1 cellular context compared by ENCODE assay signal in genomic region chr17:1709971-1710806, GRCh38.
TF ChIP-seq lines count a peak whose summit lies in the region.

TLCD2 (minus strand) TSS chr17:1710377; CDS start chr17:1710242, 135 bp downstream.

TF ChIP-seq in HepG2, 621 proteins besides CTCF, POLR2A, EP300 and RAD21 (continued from another document and continues in another):
- TF ChIP-seq ZEB1 (IDR thresholded peaks at IDR 0.05; ENCODE audit: insufficient replicate concordance, low read depth) (peak; percentile 60), CCDC6 (CRISPR knock-in tag; IDR thresholded peaks at IDR 0.05) (no peak), MAZ (IDR thresholded peaks at IDR 0.05; ENCODE audit: borderline replicate concordance, low read depth, low read length) (no peak), MAZ (CRISPR knock-in tag; IDR thresholded peaks at IDR 0.05; ENCODE audit: low read depth) (0 out of 2 replicates have a peak, but pooled peaks have one; percentile 6), ZNF501 (CRISPR knock-in tag; IDR thresholded peaks at IDR 0.05) (peak; percentile 69), SNAPC2 (CRISPR knock-in tag; IDR thresholded peaks at IDR 0.05) (no peak), NR2C2 (CRISPR knock-in tag; IDR thresholded peaks at IDR 0.05; ENCODE audit: borderline replicate concordance) (peak; percentile 82), RBM39 (IDR thresholded peaks at IDR 0.05; ENCODE audit: low read depth, low read length, poor library complexity, severe bottlenecking) (no peak), HNRNPL (IDR thresholded peaks at IDR 0.05; ENCODE audit: low read depth, low read length) (no peak), GFI1 (CRISPR knock-in tag; IDR thresholded peaks at IDR 0.05; ENCODE audit: borderline replicate concordance) (peak; percentile 61; the same call in 1 of the 2 replicates), ZNF136 (CRISPR knock-in tag; IDR thresholded peaks at IDR 0.05; ENCODE audit: low read depth) (no peak), SP2 (CRISPR knock-in tag; IDR thresholded peaks at IDR 0.05) (peak; percentile 46; the same call in 1 of the 2 replicates), ZNF143 (CRISPR knock-in tag; IDR thresholded peaks at IDR 0.05) (no peak), BORCS8-MEF2B (CRISPR knock-in tag; IDR thresholded peaks at IDR 0.05) (0 out of 2 replicates have a peak, but pooled peaks have one; percentile 28), SKI (IDR thresholded peaks at IDR 0.05; ENCODE audit: partially characterized antibody) (no peak), PITX1 (CRISPR knock-in tag; IDR thresholded peaks at IDR 0.05) (no peak), MAX (IDR thresholded peaks at IDR 0.05) (peak; percentile 47; the same call in 1 of the 2 replicates), HOXA3 (CRISPR knock-in tag; IDR thresholded peaks at IDR 0.05) (peak; percentile 42; the same call in 1 of the 2 replicates), ARID3A (IDR thresholded peaks at IDR 0.05; ENCODE audit: low read depth, low read length) (no peak), ZNF616 (CRISPR knock-in tag; IDR thresholded peaks at IDR 0.05; ENCODE audit: low read depth) (no peak), XRCC5 (optimal IDR thresholded peaks at IDR 0.05; ENCODE audit: low read length) (no peak), SP5 (CRISPR knock-in tag; IDR thresholded peaks at IDR 0.05; ENCODE audit: borderline replicate concordance, low read depth) (0 out of 2 replicates have a peak, but pooled peaks have one; percentile 5), NFIB (CRISPR knock-in tag; IDR thresholded peaks at IDR 0.05; ENCODE audit: borderline replicate concordance) (no peak), NRL (CRISPR knock-in tag; IDR thresholded peaks at IDR 0.05; ENCODE audit: borderline replicate concordance) (no peak), ZNF30 (CRISPR knock-in tag; IDR thresholded peaks at IDR 0.05) (no peak), CREM (IDR thresholded peaks at IDR 0.05) (no peak), CREM (CRISPR knock-in tag; IDR thresholded peaks at IDR 0.05) (no peak), ZNF124 (CRISPR knock-in tag; IDR thresholded peaks at IDR 0.05) (no peak), GABPB1 (CRISPR knock-in tag; IDR thresholded peaks at IDR 0.05) (peak; percentile 59; the same call in 1 of the 2 replicates), ELF3 (CRISPR knock-in tag; IDR thresholded peaks at IDR 0.05) (peak; percentile 24; the same call in 1 of the 2 replicates)
- TF ChIP-seq, protein P1, sequence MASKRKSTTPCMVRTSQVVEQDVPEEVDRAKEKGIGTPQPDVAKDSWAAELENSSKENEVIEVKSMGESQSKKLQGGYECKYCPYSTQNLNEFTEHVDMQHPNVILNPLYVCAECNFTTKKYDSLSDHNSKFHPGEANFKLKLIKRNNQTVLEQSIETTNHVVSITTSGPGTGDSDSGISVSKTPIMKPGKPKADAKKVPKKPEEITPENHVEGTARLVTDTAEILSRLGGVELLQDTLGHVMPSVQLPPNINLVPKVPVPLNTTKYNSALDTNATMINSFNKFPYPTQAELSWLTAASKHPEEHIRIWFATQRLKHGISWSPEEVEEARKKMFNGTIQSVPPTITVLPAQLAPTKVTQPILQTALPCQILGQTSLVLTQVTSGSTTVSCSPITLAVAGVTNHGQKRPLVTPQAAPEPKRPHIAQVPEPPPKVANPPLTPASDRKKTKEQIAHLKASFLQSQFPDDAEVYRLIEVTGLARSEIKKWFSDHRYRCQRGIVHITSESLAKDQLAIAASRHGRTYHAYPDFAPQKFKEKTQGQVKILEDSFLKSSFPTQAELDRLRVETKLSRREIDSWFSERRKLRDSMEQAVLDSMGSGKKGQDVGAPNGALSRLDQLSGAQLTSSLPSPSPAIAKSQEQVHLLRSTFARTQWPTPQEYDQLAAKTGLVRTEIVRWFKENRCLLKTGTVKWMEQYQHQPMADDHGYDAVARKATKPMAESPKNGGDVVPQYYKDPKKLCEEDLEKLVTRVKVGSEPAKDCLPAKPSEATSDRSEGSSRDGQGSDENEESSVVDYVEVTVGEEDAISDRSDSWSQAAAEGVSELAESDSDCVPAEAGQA (IDR thresholded peaks at IDR 0.05; ENCODE audit: low read depth), result no peak
- TF ChIP-seq, protein P1 (CRISPR knock-in tag; IDR thresholded peaks at IDR 0.05; ENCODE audit: borderline replicate concordance), result no peak
- TF ChIP-seq, protein P2, sequence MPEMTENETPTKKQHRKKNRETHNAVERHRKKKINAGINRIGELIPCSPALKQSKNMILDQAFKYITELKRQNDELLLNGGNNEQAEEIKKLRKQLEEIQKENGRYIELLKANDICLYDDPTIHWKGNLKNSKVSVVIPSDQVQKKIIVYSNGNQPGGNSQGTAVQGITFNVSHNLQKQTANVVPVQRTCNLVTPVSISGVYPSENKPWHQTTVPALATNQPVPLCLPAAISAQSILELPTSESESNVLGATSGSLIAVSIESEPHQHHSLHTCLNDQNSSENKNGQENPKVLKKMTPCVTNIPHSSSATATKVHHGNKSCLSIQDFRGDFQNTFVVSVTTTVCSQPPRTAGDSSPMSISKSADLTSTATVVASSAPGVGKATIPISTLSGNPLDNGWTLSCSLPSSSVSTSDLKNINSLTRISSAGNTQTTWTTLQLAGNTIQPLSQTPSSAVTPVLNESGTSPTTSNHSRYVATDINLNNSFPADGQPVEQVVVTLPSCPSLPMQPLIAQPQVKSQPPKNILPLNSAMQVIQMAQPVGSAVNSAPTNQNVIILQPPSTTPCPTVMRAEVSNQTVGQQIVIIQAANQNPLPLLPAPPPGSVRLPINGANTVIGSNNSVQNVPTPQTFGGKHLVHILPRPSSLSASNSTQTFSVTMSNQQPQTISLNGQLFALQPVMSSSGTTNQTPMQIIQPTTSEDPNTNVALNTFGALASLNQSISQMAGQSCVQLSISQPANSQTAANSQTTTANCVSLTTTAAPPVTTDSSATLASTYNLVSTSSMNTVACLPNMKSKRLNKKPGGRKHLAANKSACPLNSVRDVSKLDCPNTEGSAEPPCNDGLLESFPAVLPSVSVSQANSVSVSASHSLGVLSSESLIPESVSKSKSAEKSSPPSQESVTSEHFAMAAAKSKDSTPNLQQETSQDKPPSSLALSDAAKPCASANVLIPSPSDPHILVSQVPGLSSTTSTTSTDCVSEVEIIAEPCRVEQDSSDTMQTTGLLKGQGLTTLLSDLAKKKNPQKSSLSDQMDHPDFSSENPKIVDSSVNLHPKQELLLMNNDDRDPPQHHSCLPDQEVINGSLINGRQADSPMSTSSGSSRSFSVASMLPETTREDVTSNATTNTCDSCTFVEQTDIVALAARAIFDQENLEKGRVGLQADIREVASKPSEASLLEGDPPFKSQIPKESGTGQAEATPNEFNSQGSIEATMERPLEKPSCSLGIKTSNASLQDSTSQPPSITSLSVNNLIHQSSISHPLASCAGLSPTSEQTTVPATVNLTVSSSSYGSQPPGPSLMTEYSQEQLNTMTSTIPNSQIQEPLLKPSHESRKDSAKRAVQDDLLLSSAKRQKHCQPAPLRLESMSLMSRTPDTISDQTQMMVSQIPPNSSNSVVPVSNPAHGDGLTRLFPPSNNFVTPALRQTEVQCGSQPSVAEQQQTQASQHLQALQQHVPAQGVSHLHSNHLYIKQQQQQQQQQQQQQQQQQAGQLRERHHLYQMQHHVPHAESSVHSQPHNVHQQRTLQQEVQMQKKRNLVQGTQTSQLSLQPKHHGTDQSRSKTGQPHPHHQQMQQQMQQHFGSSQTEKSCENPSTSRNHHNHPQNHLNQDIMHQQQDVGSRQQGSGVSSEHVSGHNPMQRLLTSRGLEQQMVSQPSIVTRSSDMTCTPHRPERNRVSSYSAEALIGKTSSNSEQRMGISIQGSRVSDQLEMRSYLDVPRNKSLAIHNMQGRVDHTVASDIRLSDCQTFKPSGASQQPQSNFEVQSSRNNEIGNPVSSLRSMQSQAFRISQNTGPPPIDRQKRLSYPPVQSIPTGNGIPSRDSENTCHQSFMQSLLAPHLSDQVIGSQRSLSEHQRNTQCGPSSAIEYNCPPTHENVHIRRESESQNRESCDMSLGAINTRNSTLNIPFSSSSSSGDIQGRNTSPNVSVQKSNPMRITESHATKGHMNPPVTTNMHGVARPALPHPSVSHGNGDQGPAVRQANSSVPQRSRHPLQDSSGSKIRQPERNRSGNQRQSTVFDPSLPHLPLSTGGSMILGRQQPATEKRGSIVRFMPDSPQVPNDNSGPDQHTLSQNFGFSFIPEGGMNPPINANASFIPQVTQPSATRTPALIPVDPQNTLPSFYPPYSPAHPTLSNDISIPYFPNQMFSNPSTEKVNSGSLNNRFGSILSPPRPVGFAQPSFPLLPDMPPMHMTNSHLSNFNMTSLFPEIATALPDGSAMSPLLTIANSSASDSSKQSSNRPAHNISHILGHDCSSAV (CRISPR knock-in tag; IDR thresholded peaks at IDR 0.05; ENCODE audit: borderline replicate concordance), result no peak
- TF ChIP-seq, protein P3, sequence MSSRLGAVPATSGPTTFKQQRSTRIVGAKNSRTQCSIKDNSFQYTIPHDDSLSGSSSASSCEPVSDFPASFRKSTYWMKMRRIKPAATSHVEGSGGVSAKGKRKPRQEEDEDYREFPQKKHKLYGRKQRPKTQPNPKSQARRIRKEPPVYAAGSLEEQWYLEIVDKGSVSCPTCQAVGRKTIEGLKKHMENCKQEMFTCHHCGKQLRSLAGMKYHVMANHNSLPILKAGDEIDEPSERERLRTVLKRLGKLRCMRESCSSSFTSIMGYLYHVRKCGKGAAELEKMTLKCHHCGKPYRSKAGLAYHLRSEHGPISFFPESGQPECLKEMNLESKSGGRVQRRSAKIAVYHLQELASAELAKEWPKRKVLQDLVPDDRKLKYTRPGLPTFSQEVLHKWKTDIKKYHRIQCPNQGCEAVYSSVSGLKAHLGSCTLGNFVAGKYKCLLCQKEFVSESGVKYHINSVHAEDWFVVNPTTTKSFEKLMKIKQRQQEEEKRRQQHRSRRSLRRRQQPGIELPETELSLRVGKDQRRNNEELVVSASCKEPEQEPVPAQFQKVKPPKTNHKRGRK (CRISPR knock-in tag; IDR thresholded peaks at IDR 0.05), result no peak
- TF ChIP-seq, protein P4, sequence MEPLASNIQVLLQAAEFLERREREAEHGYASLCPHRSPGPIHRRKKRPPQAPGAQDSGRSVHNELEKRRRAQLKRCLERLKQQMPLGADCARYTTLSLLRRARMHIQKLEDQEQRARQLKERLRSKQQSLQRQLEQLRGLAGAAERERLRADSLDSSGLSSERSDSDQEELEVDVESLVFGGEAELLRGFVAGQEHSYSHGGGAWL (CRISPR knock-in tag; IDR thresholded peaks at IDR 0.05), result peak; percentile 68; the same call in 1 of the 2 replicates
- TF ChIP-seq, protein P5, sequence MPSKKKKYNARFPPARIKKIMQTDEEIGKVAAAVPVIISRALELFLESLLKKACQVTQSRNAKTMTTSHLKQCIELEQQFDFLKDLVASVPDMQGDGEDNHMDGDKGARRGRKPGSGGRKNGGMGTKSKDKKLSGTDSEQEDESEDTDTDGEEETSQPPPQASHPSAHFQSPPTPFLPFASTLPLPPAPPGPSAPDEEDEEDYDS (CRISPR knock-in tag; IDR thresholded peaks at IDR 0.05), result no peak; the same call in 1 of the 2 replicates
- TF ChIP-seq, protein P6, sequence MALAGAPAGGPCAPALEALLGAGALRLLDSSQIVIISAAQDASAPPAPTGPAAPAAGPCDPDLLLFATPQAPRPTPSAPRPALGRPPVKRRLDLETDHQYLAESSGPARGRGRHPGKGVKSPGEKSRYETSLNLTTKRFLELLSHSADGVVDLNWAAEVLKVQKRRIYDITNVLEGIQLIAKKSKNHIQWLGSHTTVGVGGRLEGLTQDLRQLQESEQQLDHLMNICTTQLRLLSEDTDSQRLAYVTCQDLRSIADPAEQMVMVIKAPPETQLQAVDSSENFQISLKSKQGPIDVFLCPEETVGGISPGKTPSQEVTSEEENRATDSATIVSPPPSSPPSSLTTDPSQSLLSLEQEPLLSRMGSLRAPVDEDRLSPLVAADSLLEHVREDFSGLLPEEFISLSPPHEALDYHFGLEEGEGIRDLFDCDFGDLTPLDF (CRISPR knock-in tag; IDR thresholded peaks at IDR 0.05), result no peak
